In genomic region chr11:35997908-35998307, GRCh38 we compare ENCODE assay signal across 18 cellular contexts.
"Had no signal": no experiment of that assay in that cellular context is flagged by ENCODE, and none has a peak within 500 bp of the region (broad histone marks: within the 10 kb centered on the region; RNA-seq: fewer than 3 reads in every experiment).

No MANE protein-coding gene starts in this region.

- H3K27me3 ChIP-seq: body of pancreas, esophagus squamous epithelium, upper lobe of left lung had no signal

- H3K36me3 ChIP-seq: esophagus squamous epithelium, prostate gland, upper lobe of left lung had no signal

- DNase-seq: activated CD4-positive, alpha-beta memory T cell treated with anti-CD3 and anti-CD28 coated beads for 36 hours; activated CD4-positive, alpha-beta T cell treated with anti-CD3 and anti-CD28 coated beads for 36 hours; activated effector memory CD4-positive, alpha-beta T cell treated with Interleukin-2 at 50 U/mL for 16 hours; activated T-cell treated with anti-CD3 and anti-CD28 coated beads, Interleukin-2, amount 50 U/mL, for 24 hours; amniotic stem cell; body of pancreas; effector CD4-positive, alpha-beta T cell; esophagus squamous epithelium; hypothalamus; right cardiac atrium; stimulated activated CD4-positive, alpha-beta T cell treated with anti-CD3 and anti-CD28 coated beads, Interleukin-15, amount 100 ng/mL, for 24 hours; stimulated activated CD4-positive, alpha-beta T cell treated with anti-CD3 and anti-CD28 coated beads, Interleukin-4, amount 100 ng/mL, for 1 hour; T-helper 17 cell; upper lobe of left lung had no signal

- H3K4me1 ChIP-seq: body of pancreas, prostate gland had no signal

- H3K9me3 ChIP-seq: body of pancreas, esophagus squamous epithelium, prostate gland, upper lobe of left lung had no signal

- H3K27ac ChIP-seq: body of pancreas, coronary artery, esophagus squamous epithelium, prostate gland, skin epidermis, upper lobe of left lung had no signal

- H3K4me3 ChIP-seq: body of pancreas, coronary artery, esophagus squamous epithelium, prostate gland, skin epidermis, upper lobe of left lung had no signal

- ATAC-seq: activated CD4-positive, alpha-beta T cell treated with anti-CD3 and anti-CD28 coated beads for 36 hours; activated naive CD4-positive, alpha-beta T cell treated with anti-CD3 and anti-CD28 coated beads, Interleukin-2, amount 50 U/mL, for 72 hours; body of pancreas; right cardiac atrium; T-helper 17 cell had no signal
